In genomic region chr6:27539551-27539950, GRCh38 we compare ENCODE assay signal across 1 cellular context.
TF ChIP-seq lines count a peak whose summit lies in the region.

No MANE protein-coding gene starts in this region.

TF ChIP-seq in HCT116, 20 proteins besides CTCF, POLR2A, EP300 and RAD21 (continued from another document):
- no peak for TF ChIP-seq REST (IDR thresholded peaks at IDR 0.05; ENCODE audit: low read depth)
